8 cellular contexts compared by ENCODE assay signal in the genomic region with DNA sequence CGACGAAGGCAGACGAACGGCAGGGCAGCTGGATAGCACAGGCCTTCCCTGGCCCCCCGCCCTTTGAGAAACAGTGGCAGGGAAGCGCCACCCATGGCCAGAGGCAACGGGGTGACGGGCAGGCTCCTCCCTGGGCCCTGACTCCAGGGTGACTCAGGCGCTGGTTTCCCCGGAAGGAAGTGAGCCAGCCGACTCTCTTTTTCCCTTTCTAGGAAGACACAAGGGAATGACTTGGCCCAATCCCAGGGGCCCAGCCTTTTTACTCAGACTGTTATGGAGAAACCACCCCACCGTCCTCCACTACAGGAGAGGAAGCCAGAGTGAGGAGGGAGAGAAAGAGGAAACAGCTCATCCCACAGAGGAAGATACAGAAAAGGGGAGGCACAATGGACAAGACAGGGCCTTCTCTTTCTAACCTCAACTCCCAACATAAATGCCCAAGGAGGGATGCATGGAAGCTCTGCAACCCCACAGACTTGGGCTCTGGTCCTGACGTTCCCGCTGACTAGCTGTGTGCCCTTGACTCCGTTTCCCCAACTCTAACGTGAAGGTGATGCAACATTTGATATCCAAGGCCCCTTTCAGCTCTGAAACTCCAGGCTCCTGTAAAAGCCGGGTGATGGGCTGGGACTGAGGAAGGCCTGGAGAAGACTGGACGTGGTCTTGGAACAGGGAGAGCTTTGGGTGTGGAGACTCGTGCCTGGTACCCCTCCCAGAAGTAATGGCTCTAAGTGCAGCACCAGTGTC. TPM values are rescaled to one million over a fixed set of nuclear protein-coding genes. Genes with fewer than 3 reads are reported as not detected.
DNase-seq lines count a peak whose midpoint lies in the region; ATAC-seq, FAIRE-seq and TF ChIP-seq lines count a peak whose summit lies in the region.

No MANE protein-coding gene starts in this region.

- CTCF ChIA-PET in K562 (lab: Yijun Ruan, JAX; ENCODE audit: low intra/inter-chr PET ratio) (no interaction called here), HepG2 (lab: Yijun Ruan, JAX; ENCODE audit: low intra/inter-chr PET ratio, low total read pairs) (no interaction called here)

- in situ Hi-C loops in K562 (cut with MboI) = no loop called here
- in situ Hi-C loops in HepG2 (cut with HindIII; ENCODE audit: extremely low pct_ligation_motif_present, low pct_unique_long_range_greater_than_20kb) = no loop called here

- H3K9me3 ChIP-seq in K562 (replicated peaks; ENCODE audit: control insufficient read depth, insufficient read depth, low read depth, low read length) (no peaks in the 10 kb centered on the region), HepG2 (ENCODE audit: low read length) (no peaks in the 10 kb centered on the region)

- H3K9me1 ChIP-seq in K562 (ENCODE audit: control insufficient read depth, insufficient read depth, low read length) = no peaks in the 10 kb centered on the region

- H3K27ac Mint-ChIP-seq in activated T-cell treated with anti-CD3 and anti-CD28 coated beads, Interleukin-2, amount 50 U/mL, for 24 hours = peak overlapping the region; percentile 87

- peak overlapping the region; percentile 26; the same call in 1 of the 2 replicates for H2AFZ ChIP-seq in K562 (ENCODE audit: low read depth, low read length)
- H2AFZ ChIP-seq in HepG2 (ENCODE audit: low read length) = no peak overlapping the region

- TF ChIP-seq EP300 in K562 (IDR thresholded peaks at IDR 0.05; ENCODE audit: low read length) (no peak), HepG2 (IDR thresholded peaks at IDR 0.05; ENCODE audit: low read depth in 2 of 2, low read length in 2 of 2) (no peak), HepG2 (CRISPR knock-in tag; IDR thresholded peaks at IDR 0.05; ENCODE audit: borderline replicate concordance) (no peak)

- TF ChIP-seq CTCF in K562 (IDR thresholded peaks at IDR 0.05 in 2 of 3, conservative IDR thresholded peaks at IDR 0.05 in 1 of 3; ENCODE audit: insufficient read depth in 2 of 3, low read depth in 1 of 3, low read length in 3 of 3) (no peak), HepG2 (CRISPR knock-in tag; IDR thresholded peaks at IDR 0.05) (no peak)

- H3K36me3 Mint-ChIP-seq in activated T-cell treated with anti-CD3 and anti-CD28 coated beads, Interleukin-2, amount 50 U/mL, for 24 hours (ENCODE audit: low read depth) = peaks cover 10% of the 10 kb centered on the region

- H3K4me3 Mint-ChIP-seq in activated T-cell treated with anti-CD3 and anti-CD28 coated beads, Interleukin-2, amount 50 U/mL, for 24 hours = no peak overlapping the region

- intact Hi-C loops in K562 (cut with micrococcal nuclease) = no loop called here
- intact Hi-C loops in HepG2 (cut with micrococcal nuclease; ENCODE audit: unreplicated experiment) = no loop called here

- ATAC-seq in K562 (peak; percentile 53), HepG2 (no peak), HG03045 (IDR thresholded peaks at IDR 0.05; ENCODE audit: unreplicated experiment) (no peak)

- H3K4me2 ChIP-seq in K562 (ENCODE audit: insufficient read depth, low read length) (peak overlapping the region; percentile 24; the same call in 1 of the 2 replicates), HepG2 (ENCODE audit: low read depth, low read length) (no peak overlapping the region)

- TF ChIP-seq POLR2A in K562 (conservative IDR thresholded peaks at IDR 0.05) = no peak
- no peak for TF ChIP-seq POLR2A in HepG2 (IDR thresholded peaks at IDR 0.05; ENCODE audit: insufficient read depth in 1 of 2, low read depth in 2 of 2, low read length in 2 of 2)
- TF ChIP-seq POLR2A in GM12892 (IDR thresholded peaks at IDR 0.05; ENCODE audit: low read depth, low read length) = no peak

- BruUV-seq in K562 (replicated peaks; lab: Mats Ljungman, UMichigan) (no TSS peak), HepG2 (replicated peaks; lab: Mats Ljungman, UMichigan) (no TSS peak)

- TF ChIP-seq RAD21 in K562 (CRISPR knock-in tag; conservative IDR thresholded peaks at IDR 0.05 in 1 of 2, IDR thresholded peaks at IDR 0.05 in 1 of 2) = no peak
- no peak for TF ChIP-seq RAD21 in HepG2 (CRISPR knock-in tag; IDR thresholded peaks at IDR 0.05)

- H3K4me1 Mint-ChIP-seq in activated T-cell treated with anti-CD3 and anti-CD28 coated beads, Interleukin-2, amount 50 U/mL, for 24 hours (ENCODE audit: low read depth) = peaks cover 88% of the 10 kb centered on the region

- no peaks in the 10 kb centered on the region for H3K9me3 Mint-ChIP-seq in activated T-cell treated with anti-CD3 and anti-CD28 coated beads, Interleukin-2, amount 50 U/mL, for 24 hours

- H3K4me1 ChIP-seq in K562 (replicated peaks in 1 of 2; ENCODE audit: control insufficient read depth in 2 of 2, insufficient read depth in 2 of 2, low read length in 2 of 2) (peaks cover 22 to 27% of the 10 kb centered on the region in 2 experiments; a peak in 4 of 5 replicates), HepG2 (ENCODE audit: insufficient read depth, low read length) (peaks cover 99% of the 10 kb centered on the region)

- H3K4me3 ChIP-seq in K562 = no peak overlapping the region
- no peak overlapping the region for H3K4me3 ChIP-seq in HepG2 (replicated peaks in 1 of 3; ENCODE audit: insufficient read depth in 1 of 3, low read depth in 2 of 3, low read length in 3 of 3)

- no peaks in the 10 kb centered on the region for H3K27me3 Mint-ChIP-seq in activated T-cell treated with anti-CD3 and anti-CD28 coated beads, Interleukin-2, amount 50 U/mL, for 24 hours

- H3K9ac ChIP-seq in K562 (ENCODE audit: insufficient read depth in 1 of 2, low read depth in 2 of 2, low read length in 2 of 2) (peak overlapping the region in 1 of 2 experiments; percentile 71; a peak in 1 of 4 replicates), HepG2 (ENCODE audit: insufficient read depth, low read depth, low read length) (no peak overlapping the region)

- H4K20me1 ChIP-seq in K562 (replicated peaks; ENCODE audit: control insufficient read depth, insufficient read depth, low read length) (peaks cover 4% of the 10 kb centered on the region; the same call in 1 of the 2 replicates), HepG2 (ENCODE audit: insufficient read depth, low read length) (peaks cover 32% of the 10 kb centered on the region)

- WGBS in K562 (ENCODE audit: insufficient coverage, low coverage, missing lambda C conversion rate) = 58% methylated on average over 16 of the region's 19 CpGs
- WGBS in HepG2 (ENCODE audit: low lambda C conversion rate) = 87% methylated on average over 18 of the region's 19 CpGs

- H3K27me3 ChIP-seq in K562 (ENCODE audit: control insufficient read depth in 2 of 2, insufficient read depth in 2 of 2, low read length in 2 of 2) = no peaks in the 10 kb centered on the region
- no peaks in the 10 kb centered on the region for H3K27me3 ChIP-seq in HepG2 (ENCODE audit: control insufficient read depth in 1 of 2, insufficient read depth in 2 of 2, low read length in 2 of 2)

- DNase-seq in activated T-cell treated with anti-CD3 and anti-CD28 coated beads, Interleukin-2, amount 50 U/mL, for 24 hours = no peak
- DNase-seq in activated T-cell treated with anti-CD3 and anti-CD28 coated beads for 4 hours = no peak
- peak in 1 of 4 experiments; percentile 45 for DNase-seq in K562 (ENCODE audit: extremely low read depth in 1 of 4, low spot score in 3 of 4)
- no peak for DNase-seq in HepG2 (ENCODE audit: low spot score)
- DNase-seq in urothelium cell line (ENCODE audit: low spot score) = peak; percentile 95
- DNase-seq in activated gamma-delta T cell (lab: John Stamatoyannopoulos, UW) = no peak
- DNase-seq in GM12892 (ENCODE audit: insufficient read length) = no peak

- H3K79me2 ChIP-seq in K562 (ENCODE audit: control insufficient read depth, insufficient read depth, low read length) = peaks cover 32% of the 10 kb centered on the region; the same call in 2 of the 3 replicates
- peaks cover 97% of the 10 kb centered on the region for H3K79me2 ChIP-seq in HepG2 (ENCODE audit: insufficient read depth, low read length)

- H3K36me3 ChIP-seq in K562 (ENCODE audit: control insufficient read depth, insufficient read depth, low read length) (peaks cover 2% of the 10 kb centered on the region; the same call in 1 of the 3 replicates), HepG2 (replicated peaks in 1 of 2; ENCODE audit: control insufficient read depth in 1 of 2, insufficient read depth in 2 of 2, low read length in 2 of 2) (peaks cover 2 to 7% of the 10 kb centered on the region in 2 experiments; a peak in 2 of 5 replicates)

- POLR2A ChIA-PET in K562 (lab: Yijun Ruan, JAX) = interaction anchor here (0.8 kb wide), 1 partner anchor 12 kb away, joined by 3 read pairs; no protein-coding TSS in a partner anchor
- POLR2A ChIA-PET in HepG2 (lab: Yijun Ruan, JAX) = interaction anchor here (0.8 kb wide), 1 partner anchor 27 kb away, joined by 3 read pairs; no protein-coding TSS in a partner anchor

- H3K27ac ChIP-seq in K562 (ENCODE audit: extremely low read depth, low read depth, low read length) (peak overlapping the region; percentile 53; the same call in 2 of the 3 replicates), HepG2 (ENCODE audit: extremely low read length, insufficient read depth, low read length) (peak overlapping the region; percentile 46)

- peak; percentile 67 for FAIRE-seq in K562 (lab: Jason Lieb, UNC)
- FAIRE-seq in HepG2 (lab: Jason Lieb, UNC) = no peak
- FAIRE-seq in urothelium cell line (lab: Jason Lieb, UNC) = peak; percentile 17
- no peak for FAIRE-seq in GM12892 (lab: Jason Lieb, UNC)

RNA-seq across cellular contexts. Expression of a gene that starts 27.9 kb away (rescaled TPM):
- 54.6 and 92.3 TPM in 2 replicates for total RNA-seq in K562 (2011; cell fraction: chromatin; rRNA removed; ENCODE audit: low replicate concordance)
- total RNA-seq in K562 (2011; cell fraction: nucleolus; rRNA removed) = 49.7 and 53.4 TPM in 2 replicates
- 46.1 and 65.6 TPM in 2 replicates for total RNA-seq in K562 (2011; cell fraction: nucleoplasm; rRNA removed)
- total RNA-seq in K562 (2014; rRNA removed) (42.5 and 47.3 TPM in 2 replicates), K562 (2014; rRNA removed; fragmentation: Illumina TruSeq; extraction: Trizol) (15.9 and 16.8 TPM in 2 replicates), K562 (2015; rRNA removed; fragmentation: Illumina TruSeq; extraction: Trizol) (26.1 and 26.8 TPM in 2 replicates), K562 (2021) (62.3 and 67.7 TPM in 2 replicates), HepG2 (2016; rRNA removed; fragmentation: Illumina TruSeq; extraction: Trizol) (58.6 and 62.4 TPM in 2 replicates)
- polyA plus RNA-seq in K562 (2011; rRNA removed) (37.3 and 44.7 TPM in 2 replicates), K562 (2014; fragmentation: Illumina TruSeq; extraction: Trizol) (56.9 and 59.2 TPM in 2 replicates), K562 (2014; fragmentation: Nextera tagmentation; extraction: Ambion mirVana) (1 to 10 TPM; 2.2 to 5.6 TPM), K562 (2014; rRNA removed) (30.8 and 34.5 TPM in 2 replicates), HepG2 (2011; rRNA removed) (152 and 162 TPM in 2 replicates)
- 33.0 and 71.5 TPM in 2 replicates for polyA plus RNA-seq in K562 (2011; cell fraction: cytosol; rRNA removed)
- 38.8 and 47.1 TPM in 2 replicates for polyA plus RNA-seq in K562 (2011; cell fraction: nucleus; rRNA removed)
- 63.9 and 83.3 TPM in 2 replicates for polyA plus RNA-seq in K562 (2012)
- 50.7 and 52.2 TPM in 2 replicates for polyA minus RNA-seq in K562 (2011; rRNA and poly(A)+ RNA removed)
- polyA minus RNA-seq in K562 (2011; cell fraction: cytosol; rRNA and poly(A)+ RNA removed) = 66.1 and 73.5 TPM in 2 replicates
- polyA minus RNA-seq in K562 (2011; cell fraction: nucleus; rRNA and poly(A)+ RNA removed) = 25.3 and 32.7 TPM in 2 replicates
- total RNA-seq in HepG2 (2016; cell fraction: cytosol; rRNA removed; fragmentation: Illumina TruSeq; extraction: Trizol; ENCODE audit: low read depth) = 9.6 and 10.7 TPM in 2 replicates
- 55.0 and 63.6 TPM in 2 replicates for total RNA-seq in HepG2 (2016; cell fraction: insoluble cytoplasmic fraction; rRNA removed; fragmentation: Illumina TruSeq; extraction: Trizol)
- total RNA-seq in HepG2 (2016; cell fraction: membrane; rRNA removed; fragmentation: Illumina TruSeq; extraction: Trizol) = 25.2 and 28.3 TPM in 2 replicates
- 62.9 and 75.6 TPM in 2 replicates for total RNA-seq in HepG2 (2016; cell fraction: nucleus; rRNA removed; fragmentation: Illumina TruSeq; extraction: Trizol)
- polyA plus RNA-seq in HepG2 (2011; cell fraction: cytosol; rRNA removed) = 97.7 and 136 TPM in 2 replicates
- 162 and 195 TPM in 2 replicates for polyA plus RNA-seq in HepG2 (2011; cell fraction: nucleus; rRNA removed)
- 109 and 118 TPM in 2 replicates for polyA plus RNA-seq in HepG2 (2012)
- 8.0 and 10.4 TPM in 2 replicates for polyA plus RNA-seq in HepG2 (2016; cell fraction: cytosol; fragmentation: Illumina TruSeq; extraction: Trizol; ENCODE audit: low read depth)
- 67.9 and 88.1 TPM in 2 replicates for polyA plus RNA-seq in HepG2 (2016; cell fraction: insoluble cytoplasmic fraction; fragmentation: Illumina TruSeq; extraction: Trizol; ENCODE audit: low read depth)
- polyA plus RNA-seq in HepG2 (2016; cell fraction: membrane; fragmentation: Illumina TruSeq; extraction: Trizol; ENCODE audit: low read depth) = 15.3 and 18.8 TPM in 2 replicates
- 91.6 and 93.8 TPM in 2 replicates for polyA plus RNA-seq in HepG2 (2016; cell fraction: nucleus; fragmentation: Illumina TruSeq; extraction: Trizol; ENCODE audit: insufficient read depth, low read depth)
- 144 and 214 TPM in 2 replicates for polyA minus RNA-seq in HepG2 (2011; rRNA and poly(A)+ RNA removed; ENCODE audit: low replicate concordance)
- 167 and 168 TPM in 2 replicates for polyA minus RNA-seq in HepG2 (2011; cell fraction: cytosol; rRNA and poly(A)+ RNA removed)
- polyA minus RNA-seq in HepG2 (2011; cell fraction: nucleus; rRNA and poly(A)+ RNA removed) = 119 and 126 TPM in 2 replicates
- polyA plus RNA-seq in GM12892 (2012; ENCODE audit: missing spikeins) = 0.40 TPM
